In genomic region chr12:91361864-91362263, GRCh38 we compare ENCODE assay signal across 9 cellular contexts.
DNase-seq lines count a peak whose midpoint lies in the region; ATAC-seq, FAIRE-seq and TF ChIP-seq lines count a peak whose summit lies in the region.
"Had no signal": no experiment of that assay in that cellular context is flagged by ENCODE, and none has a peak within 500 bp of the region (broad histone marks: within the 10 kb centered on the region; RNA-seq: fewer than 3 reads in every experiment).

No MANE protein-coding gene starts in this region.

- no TSS peak for BruUV-seq in OCI-LY7 (replicated peaks; lab: Mats Ljungman, UMichigan)

- no peak overlapping the region for H4K91ac ChIP-seq in neuronal stem cell (ENCODE audit: low read depth, low read length, poor library complexity)

- H3K4me1 ChIP-seq in OCI-LY7 (ENCODE audit: insufficient read depth, low read length, poor library complexity, severe bottlenecking) (no peaks in the 10 kb centered on the region), neuronal stem cell (ENCODE audit: control insufficient read depth in 2 of 2, insufficient read depth in 1 of 2, low read depth in 1 of 2, low read length in 2 of 2) (peaks cover 0 to 2% of the 10 kb centered on the region in 2 donors)
- H3K4me1 ChIP-seq: SJSA1 had no signal

- no peak overlapping the region for H3K27ac Mint-ChIP-seq in activated CD4-positive, alpha-beta T cell treated with anti-CD3 and anti-CD28 coated beads, Interleukin-2, amount 10 ng/mL, durations not matched to agents 24 days and 14 days

- H3K14ac ChIP-seq in neuronal stem cell (ENCODE audit: low read length), result no peak overlapping the region

- no peak overlapping the region for H3K18ac ChIP-seq in neuronal stem cell (ENCODE audit: low read length)

- H3K36me3 ChIP-seq in OCI-LY7 (ENCODE audit: insufficient read depth, low read length), result no peaks in the 10 kb centered on the region
- H3K36me3 ChIP-seq in neuronal stem cell (replicated peaks in 1 of 2; ENCODE audit: control insufficient read depth in 2 of 2, insufficient read depth in 2 of 2, low read length in 2 of 2), result no peaks in the 10 kb centered on the region
- H3K36me3 ChIP-seq: SJSA1 had no signal

- H2AK5ac ChIP-seq in neuronal stem cell (ENCODE audit: low read depth, low read length), result no peak overlapping the region

- no peak overlapping the region for H3K4ac ChIP-seq in neuronal stem cell (ENCODE audit: low read length)

- H3K9ac ChIP-seq in neuronal stem cell (ENCODE audit: low read depth, low read length, poor library complexity), result no peak overlapping the region

- H4K8ac ChIP-seq in neuronal stem cell (ENCODE audit: low read depth, low read length), result no peak overlapping the region

- no CpG with 5 or more reads among the region's 5 CpGs for WGBS in neuronal stem cell (ENCODE audit: extremely low coverage in 2 of 2, insufficient read length in 2 of 2, insufficient replicate concordance in 1 of 2), 2 donors

- ATAC-seq in HG02885 (IDR thresholded peaks at IDR 0.05; ENCODE audit: poor library complexity, unreplicated experiment) (peak; percentile 53), GM18517 (IDR thresholded peaks at IDR 0.05; ENCODE audit: unreplicated experiment) (no peak), HG02938 (IDR thresholded peaks at IDR 0.05; ENCODE audit: unreplicated experiment) (no peak)

- intact Hi-C loops in OCI-LY7 (cut with micrococcal nuclease; ENCODE audit: unreplicated experiment), result no loop called here
- intact Hi-C loops in activated CD4-positive, alpha-beta T cell treated with anti-CD3 and anti-CD28 coated beads, Interleukin-2, amount 10 ng/mL, durations not matched to agents 24 days and 14 days (cut with micrococcal nuclease), result loop anchor here (5.0 kb wide), 1 partner anchor 1285 kb away; no protein-coding TSS in a partner anchor

- H3K27me3 ChIP-seq in neuronal stem cell (ENCODE audit: control insufficient read depth in 3 of 3, insufficient read depth in 3 of 3, low read depth in 1 of 3, low read length in 3 of 3), result no peaks in the 10 kb centered on the region
- H3K27me3 ChIP-seq: SJSA1 had no signal

- POLR2A ChIA-PET in OCI-LY7 (lab: Charles Lee), result no interaction called here

- FAIRE-seq in endometrium (lab: Jason Lieb, UNC), result peak; percentile 97

- no peaks in the 10 kb centered on the region for H4K20me1 ChIP-seq in OCI-LY7 (ENCODE audit: insufficient read depth, low read length)

- H3K27ac ChIP-seq in OCI-LY7 (ENCODE audit: low read depth, low read length, poor library complexity, severe bottlenecking) (no peak overlapping the region), neuronal stem cell (replicated peaks; ENCODE audit: low read length) (no peak overlapping the region)
- H3K27ac ChIP-seq: SJSA1 had no signal

- peaks cover 4% of the 10 kb centered on the region for H3K4me1 Mint-ChIP-seq in activated CD4-positive, alpha-beta T cell treated with anti-CD3 and anti-CD28 coated beads, Interleukin-2, amount 10 ng/mL, durations not matched to agents 24 days and 14 days

- no peak overlapping the region for H2BK15ac ChIP-seq in neuronal stem cell (ENCODE audit: low read length)

- no peak overlapping the region for H2BK5ac ChIP-seq in neuronal stem cell (ENCODE audit: low read length)

- H3K79me2 ChIP-seq in OCI-LY7 (ENCODE audit: insufficient read depth, low read depth, low read length), result no peaks in the 10 kb centered on the region

- no peak overlapping the region for H3K4me3 Mint-ChIP-seq in activated CD4-positive, alpha-beta T cell treated with anti-CD3 and anti-CD28 coated beads, Interleukin-2, amount 10 ng/mL, durations not matched to agents 24 days and 14 days

- H3K27me3 Mint-ChIP-seq in activated CD4-positive, alpha-beta T cell treated with anti-CD3 and anti-CD28 coated beads, Interleukin-2, amount 10 ng/mL, durations not matched to agents 24 days and 14 days, result peaks cover 18% of the 10 kb centered on the region

- H3K79me1 ChIP-seq in neuronal stem cell (ENCODE audit: low read depth, low read length), result peaks cover 2% of the 10 kb centered on the region

- H3K4me3 ChIP-seq in OCI-LY7 (ENCODE audit: low read depth, low read length, poor library complexity, severe bottlenecking) (no peak overlapping the region), neuronal stem cell (ENCODE audit: low read length in 2 of 2) (no peak overlapping the region)
- H3K4me3 ChIP-seq: SJSA1 had no signal

- H2BK12ac ChIP-seq in neuronal stem cell (ENCODE audit: low read length), result no peak overlapping the region

- no peaks in the 10 kb centered on the region for H3K9me3 ChIP-seq in OCI-LY7 (ENCODE audit: low read length)
- H3K9me3 ChIP-seq in neuronal stem cell (replicated peaks in 1 of 2; ENCODE audit: control insufficient read depth in 2 of 2, insufficient read depth in 1 of 2, low read depth in 1 of 2, low read length in 2 of 2), result peaks cover 0 to 2% of the 10 kb centered on the region in 2 donors
- H3K9me3 ChIP-seq: SJSA1 had no signal

- H2AFZ ChIP-seq in OCI-LY7 (ENCODE audit: low read length) (no peak overlapping the region), neuronal stem cell (ENCODE audit: low read length) (no peak overlapping the region)

- no peaks in the 10 kb centered on the region for H3K9me3 Mint-ChIP-seq in activated CD4-positive, alpha-beta T cell treated with anti-CD3 and anti-CD28 coated beads, Interleukin-2, amount 10 ng/mL, durations not matched to agents 24 days and 14 days

- no peaks in the 10 kb centered on the region for H3K9me2 ChIP-seq in OCI-LY7 (ENCODE audit: insufficient read depth, low read length)

- DNase-seq in DMS53 treated with DMSO at 0.1 percent for 48 hours (lab: John Stamatoyannopoulos, UW; ENCODE audit: unreplicated experiment) (peak; percentile 52), OCI-LY7 (ENCODE audit: low spot score) (peak; percentile 46), neuronal stem cell (ENCODE audit: low spot score) (peak; percentile 15)
- DNase-seq in activated CD4-positive, alpha-beta T cell treated with anti-CD3 and anti-CD28 coated beads, Interleukin-2, amount 10 ng/mL, durations not matched to agents 24 days and 14 days, result no peak

- CTCF ChIA-PET in OCI-LY7 (lab: Charles Lee; ENCODE audit: unreplicated experiment), result no interaction called here

- H3K36me3 Mint-ChIP-seq in activated CD4-positive, alpha-beta T cell treated with anti-CD3 and anti-CD28 coated beads, Interleukin-2, amount 10 ng/mL, durations not matched to agents 24 days and 14 days (ENCODE audit: low read depth), result no peaks in the 10 kb centered on the region

- H2BK120ac ChIP-seq in neuronal stem cell (ENCODE audit: low read depth, low read length), result no peak overlapping the region

- H3K23ac ChIP-seq in neuronal stem cell (ENCODE audit: low read depth, low read length, poor library complexity), result no peak overlapping the region

- peak; percentile 81 for TF ChIP-seq CTCF in OCI-LY7 (conservative IDR thresholded peaks at IDR 0.05; ENCODE audit: low read length)

- no peak overlapping the region for H3K4me2 ChIP-seq in OCI-LY7 (ENCODE audit: low read length)
- no peak overlapping the region for H3K4me2 ChIP-seq in neuronal stem cell (ENCODE audit: insufficient read depth, low read length, poor library complexity, severe bottlenecking)
